In the genomic region with DNA sequence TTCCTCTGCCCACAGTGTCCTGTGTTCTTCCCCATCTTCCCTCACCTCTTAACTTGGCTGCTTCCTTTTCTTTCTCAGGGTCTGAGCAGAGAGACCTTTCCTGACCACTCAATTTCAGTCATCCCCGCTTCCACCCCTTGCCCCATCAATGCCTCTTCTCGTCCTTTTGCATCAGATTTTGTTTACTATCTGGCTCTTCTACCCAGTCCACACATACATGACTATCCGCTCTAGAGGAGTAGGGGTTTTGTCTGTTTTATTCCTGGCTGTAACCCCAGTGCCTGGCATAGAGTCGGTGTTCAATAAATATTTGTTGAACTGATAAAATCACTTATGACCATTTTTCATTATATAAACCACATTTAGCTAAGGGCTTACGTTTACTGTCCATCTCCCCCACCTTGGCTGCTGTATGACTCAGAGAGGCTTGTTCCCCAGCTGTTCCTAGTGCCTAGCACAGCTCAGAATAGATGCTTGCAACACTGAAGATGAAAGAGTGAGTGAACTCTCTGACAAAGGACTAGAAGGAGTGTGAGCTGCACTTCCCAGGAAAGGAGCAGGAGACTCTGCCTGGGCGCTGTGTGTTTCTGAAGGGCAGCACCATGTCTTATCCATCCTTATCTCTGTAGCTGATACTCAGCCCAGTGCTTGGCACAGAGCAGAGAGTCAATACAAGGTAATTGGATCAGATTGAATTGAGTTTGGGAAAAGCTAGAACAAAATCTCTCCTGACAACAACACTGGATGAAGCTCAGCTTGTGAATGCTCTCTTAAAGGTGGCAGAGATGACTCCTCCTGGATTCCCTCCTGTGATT, we compare ENCODE assay signal across 14 cellular contexts. TPM values are rescaled to one million over a fixed set of nuclear protein-coding genes. Genes with fewer than 3 reads are reported as not detected.
DNase-seq lines count a peak whose midpoint lies in the region; ATAC-seq and TF ChIP-seq lines count a peak whose summit lies in the region.
"Had no signal": no experiment of that assay in that cellular context is flagged by ENCODE, and none has a peak within 500 bp of the region (broad histone marks: within the 10 kb centered on the region; RNA-seq: fewer than 3 reads in every experiment).

No MANE protein-coding gene starts in this region.

- peaks cover 21% of the 10 kb centered on the region for H3K36me3 Mint-ChIP-seq in IgD-negative memory B cell
- peaks cover 43% of the 10 kb centered on the region for H3K36me3 Mint-ChIP-seq in brain
- H3K36me3 Mint-ChIP-seq in memory B cell: peaks cover 38% of the 10 kb centered on the region

- TF ChIP-seq CTCF in AG10803 (conservative IDR thresholded peaks at IDR 0.05; ENCODE audit: low read length) (no peak), brain (conservative IDR thresholded peaks at IDR 0.05) (no peak)

- no peaks in the 10 kb centered on the region for H3K9me3 Mint-ChIP-seq in IgD-negative memory B cell
- H3K9me3 Mint-ChIP-seq in brain: peaks cover 0 to 3% (median 0%) of the 10 kb centered on the region in 5 experiments
- H3K9me3 Mint-ChIP-seq in memory B cell: peaks cover 1% of the 10 kb centered on the region
- H3K9me3 Mint-ChIP-seq: effector memory CD8-positive, alpha-beta T cell had no signal

- ATAC-seq in memory B cell (ENCODE audit: low read depth): no peak
- ATAC-seq in HG03045 (IDR thresholded peaks at IDR 0.05; ENCODE audit: unreplicated experiment): no peak
- ATAC-seq in HG02884 (IDR thresholded peaks at IDR 0.05; ENCODE audit: unreplicated experiment): no peak
- ATAC-seq: effector memory CD8-positive, alpha-beta T cell had no signal

- H3K4me1 Mint-ChIP-seq in IgD-negative memory B cell (peaks cover 34 to 56% (median 47%) of the 10 kb centered on the region in 3 donors), brain (peaks cover 48% of the 10 kb centered on the region), memory B cell (peaks cover 37% of the 10 kb centered on the region)

- H3K27me3 Mint-ChIP-seq in IgD-negative memory B cell (no peaks in the 10 kb centered on the region), brain (peaks cover 4% of the 10 kb centered on the region), memory B cell (no peaks in the 10 kb centered on the region)
- H3K27me3 Mint-ChIP-seq: effector memory CD8-positive, alpha-beta T cell had no signal

- peak overlapping the region; percentile 1 to 77 (median 73) for H3K27ac Mint-ChIP-seq in IgD-negative memory B cell
- peak overlapping the region in 3 of 5 experiments; percentile 8 to 60 (median 23) for H3K27ac Mint-ChIP-seq in brain
- peak overlapping the region; percentile 73 for H3K27ac Mint-ChIP-seq in memory B cell

- H3K4me3 Mint-ChIP-seq in IgD-negative memory B cell: no peak overlapping the region
- no peak overlapping the region for H3K4me3 Mint-ChIP-seq in brain
- H3K4me3 Mint-ChIP-seq in memory B cell: no peak overlapping the region
- H3K4me3 Mint-ChIP-seq: effector memory CD8-positive, alpha-beta T cell had no signal

- DNase-seq in AG10803 (ENCODE audit: low read depth): peak; percentile 75
- DNase-seq in memory B cell (ENCODE audit: low spot score in 2 of 2): no peak
- no peak for DNase-seq in NCI-H1048 (lab: John Stamatoyannopoulos, UW)
- DNase-seq in cerebellar cortex (ENCODE audit: low spot score): no peak
- DNase-seq: DMS79; effector memory CD8-positive, alpha-beta T cell; H7; kidney glomerular epithelial cell; stimulated activated CD8-positive, alpha-beta memory T cell treated with anti-CD3 and anti-CD28 coated beads, Interleukin-4, amount 100 ng/mL, for 48 hours had no signal

- H3K4me3 ChIP-seq in AG10803 (ENCODE audit: low read length): no peak overlapping the region
- H3K4me3 ChIP-seq: SK-N-MC had no signal

RNA-seq across cellular contexts. Expression of a gene that starts 21.9 kb away (rescaled TPM):
- polyA plus RNA-seq in IgD-negative memory B cell (154 TPM), brain (ENCODE audit: insufficient read depth, low read depth, low replicate concordance) (2.5 TPM)

Comparison
In these comparisons a context has a peak if more than half of its experiments do, and no peak if none do; other contexts are left out.
1. H3K27ac Mint-ChIP-seq: peak in every context shown above with its lines; median percentile 73 in IgD-negative memory B cell; 73 in memory B cell; 23 in brain.
2. RNA of a gene that starts 21.9 kb away (polyA plus RNA-seq): 154 TPM in IgD-negative memory B cell (single experiment); 2.5 TPM in brain (single experiment); every median in the first group is over 10 times any median in the second.